ENCODE assay signal across 13 cellular contexts in genomic region chr6:32664354-32664753, GRCh38. TPM values are rescaled to one million over a fixed set of nuclear protein-coding genes. Genes with fewer than 3 reads are reported as not detected.
DNase-seq lines count a peak whose midpoint lies in the region; ATAC-seq and TF ChIP-seq lines count a peak whose summit lies in the region.
"Had no signal": no experiment of that assay in that cellular context is flagged by ENCODE, and none has a peak within 500 bp of the region (broad histone marks: within the 10 kb centered on the region; RNA-seq: fewer than 3 reads in every experiment).

No MANE protein-coding gene starts in this region.

- CTCF ChIA-PET in RWPE1 (lab: Yijun Ruan, JAX): no interaction called here

- intact Hi-C loops in esophagus squamous epithelium (cut with DNase I) (no loop called here), testis (cut with DNase I; ENCODE audit: low total_unique reads) (loop anchor here (10.0 kb wide), 1 partner anchor 100 kb away; the partner anchor contains the start of gene HLA-DQB2)

- no peak for DNase-seq in activated T-cell treated with anti-CD3 and anti-CD28 coated beads, Interleukin-2, amount 50 U/mL, for 24 hours
- DNase-seq in activated T-cell treated with anti-CD3 and anti-CD28 coated beads, Interleukin-2, amount 50 U/mL, for 1 hour: no peak
- DNase-seq in endodermal cell: no peak
- DNase-seq in stimulated activated effector memory CD8-positive, alpha-beta T cell treated with anti-CD3 and anti-CD28 coated beads, Interleukin-12 subunit alpha, Interleukin-12 subunit beta, amount 100 ng/mL, for 72 hours (ENCODE audit: low spot score in 2 of 2): no peak
- no peak for DNase-seq in RWPE1 (ENCODE audit: low spot score)
- DNase-seq in esophagus squamous epithelium (lab: John Stamatoyannopoulos, UW): no peak
- DNase-seq in testis: no peak
- DNase-seq: NCI-H1930, NCI-H524 treated with DMSO at 0.1 percent for 48 hours had no signal

- H3K9me3 Mint-ChIP-seq in activated T-cell treated with anti-CD3 and anti-CD28 coated beads, Interleukin-2, amount 50 U/mL, for 24 hours: no peaks in the 10 kb centered on the region
- H3K9me3 Mint-ChIP-seq in IgD-negative memory B cell: no peaks in the 10 kb centered on the region
- H3K9me3 Mint-ChIP-seq in endodermal cell: no peaks in the 10 kb centered on the region
- H3K9me3 Mint-ChIP-seq in stimulated activated effector memory CD8-positive, alpha-beta T cell treated with anti-CD3 and anti-CD28 coated beads, Interleukin-12 subunit alpha, Interleukin-12 subunit beta, amount 100 ng/mL, for 72 hours: no peaks in the 10 kb centered on the region

- no peaks in the 10 kb centered on the region for H3K4me1 ChIP-seq in endodermal cell (ENCODE audit: control insufficient read depth, insufficient read depth, low read length)
- H3K4me1 ChIP-seq in esophagus squamous epithelium: no peaks in the 10 kb centered on the region
- no peaks in the 10 kb centered on the region for H3K4me1 ChIP-seq in testis
- H3K4me1 ChIP-seq: adrenal gland had no signal

- TF ChIP-seq CTCF in endodermal cell (conservative IDR thresholded peaks at IDR 0.05): no peak
- TF ChIP-seq CTCF in RWPE1 (conservative IDR thresholded peaks at IDR 0.05; ENCODE audit: low read depth): no peak
- TF ChIP-seq CTCF in esophagus squamous epithelium (IDR thresholded peaks at IDR 0.05): no peak
- TF ChIP-seq CTCF in testis (IDR thresholded peaks at IDR 0.05): no peak

- no peaks in the 10 kb centered on the region for H3K27me3 ChIP-seq in endodermal cell (ENCODE audit: control insufficient read depth, insufficient read depth, low read length, poor library complexity, severe bottlenecking)
- no peaks in the 10 kb centered on the region for H3K27me3 ChIP-seq in esophagus squamous epithelium
- H3K27me3 ChIP-seq in testis: no peaks in the 10 kb centered on the region
- H3K27me3 ChIP-seq: adrenal gland had no signal

- H3K27ac Mint-ChIP-seq in activated T-cell treated with anti-CD3 and anti-CD28 coated beads, Interleukin-2, amount 50 U/mL, for 24 hours: peak overlapping the region; percentile 63
- H3K27ac Mint-ChIP-seq in IgD-negative memory B cell: peak overlapping the region; percentile 94 to 99 (median 98)
- no peak overlapping the region for H3K27ac Mint-ChIP-seq in endodermal cell
- H3K27ac Mint-ChIP-seq in stimulated activated effector memory CD8-positive, alpha-beta T cell treated with anti-CD3 and anti-CD28 coated beads, Interleukin-12 subunit alpha, Interleukin-12 subunit beta, amount 100 ng/mL, for 72 hours: peak overlapping the region; percentile 81

- H3K36me3 ChIP-seq in endodermal cell (ENCODE audit: control insufficient read depth, insufficient read depth, low read length) (no peaks in the 10 kb centered on the region), esophagus squamous epithelium (no peaks in the 10 kb centered on the region), testis (ENCODE audit: low read depth, missing control alignments) (no peaks in the 10 kb centered on the region)
- H3K36me3 ChIP-seq: adrenal gland had no signal

- no peak overlapping the region for H3K9ac ChIP-seq in endodermal cell (ENCODE audit: extremely low read depth, low read length, poor library complexity, severe bottlenecking)

- POLR2A ChIA-PET in RWPE1 (lab: Yijun Ruan, JAX; ENCODE audit: low non-redundant PET): no interaction called here

- H3K4me3 Mint-ChIP-seq in activated T-cell treated with anti-CD3 and anti-CD28 coated beads, Interleukin-2, amount 50 U/mL, for 24 hours: peak overlapping the region; percentile 78
- H3K4me3 Mint-ChIP-seq in IgD-negative memory B cell: peak overlapping the region; percentile 94 to 100 (median 98)
- peak overlapping the region; percentile 61 for H3K4me3 Mint-ChIP-seq in endodermal cell
- H3K4me3 Mint-ChIP-seq in stimulated activated effector memory CD8-positive, alpha-beta T cell treated with anti-CD3 and anti-CD28 coated beads, Interleukin-12 subunit alpha, Interleukin-12 subunit beta, amount 100 ng/mL, for 72 hours: peak overlapping the region; percentile 81

- no peaks in the 10 kb centered on the region for H3K9me3 ChIP-seq in endodermal cell (ENCODE audit: control insufficient read depth, low read length)
- no peaks in the 10 kb centered on the region for H3K9me3 ChIP-seq in esophagus squamous epithelium
- no peaks in the 10 kb centered on the region for H3K9me3 ChIP-seq in testis
- H3K9me3 ChIP-seq: adrenal gland had no signal

- TF ChIP-seq POLR2A in esophagus squamous epithelium (IDR thresholded peaks at IDR 0.05) (no peak), testis (IDR thresholded peaks at IDR 0.05) (no peak)

- H3K4me1 Mint-ChIP-seq in activated T-cell treated with anti-CD3 and anti-CD28 coated beads, Interleukin-2, amount 50 U/mL, for 24 hours (ENCODE audit: low read depth): peaks cover 51% of the 10 kb centered on the region
- H3K4me1 Mint-ChIP-seq in IgD-negative memory B cell (peaks cover 51 to 62% (median 55%) of the 10 kb centered on the region in 3 donors), endodermal cell (no peaks in the 10 kb centered on the region)
- H3K4me1 Mint-ChIP-seq in stimulated activated effector memory CD8-positive, alpha-beta T cell treated with anti-CD3 and anti-CD28 coated beads, Interleukin-12 subunit alpha, Interleukin-12 subunit beta, amount 100 ng/mL, for 72 hours: peaks cover 50% of the 10 kb centered on the region

- WGBS in endodermal cell (ENCODE audit: insufficient coverage in 1 of 2, insufficient read length in 1 of 2), 2 experiments: 68 to 76% methylated on average over 5 to 24 of the region's 26 CpGs
- WGBS in esophagus squamous epithelium, 2 donors: no CpG with 5 or more reads among the region's 26 CpGs
- WGBS in testis, 2 donors: 0 to 18% methylated on average over 2 to 23 of the region's 26 CpGs

- H3K4me3 ChIP-seq in endodermal cell (ENCODE audit: low read length): peak overlapping the region; percentile 86
- no peak overlapping the region for H3K4me3 ChIP-seq in esophagus squamous epithelium
- no peak overlapping the region for H3K4me3 ChIP-seq in testis
- H3K4me3 ChIP-seq: adrenal gland had no signal

- no peak for ATAC-seq in stimulated activated effector memory CD8-positive, alpha-beta T cell treated with anti-CD3 and anti-CD28 coated beads, Interleukin-12 subunit alpha, Interleukin-12 subunit beta, amount 100 ng/mL, for 72 hours

- H3K36me3 Mint-ChIP-seq in activated T-cell treated with anti-CD3 and anti-CD28 coated beads, Interleukin-2, amount 50 U/mL, for 24 hours (ENCODE audit: low read depth): no peaks in the 10 kb centered on the region
- peaks cover 18% of the 10 kb centered on the region for H3K36me3 Mint-ChIP-seq in IgD-negative memory B cell
- no peaks in the 10 kb centered on the region for H3K36me3 Mint-ChIP-seq in endodermal cell (ENCODE audit: low read depth)
- H3K36me3 Mint-ChIP-seq in stimulated activated effector memory CD8-positive, alpha-beta T cell treated with anti-CD3 and anti-CD28 coated beads, Interleukin-12 subunit alpha, Interleukin-12 subunit beta, amount 100 ng/mL, for 72 hours: peaks cover 57% of the 10 kb centered on the region

- peaks cover 33% of the 10 kb centered on the region for H3K27me3 Mint-ChIP-seq in activated T-cell treated with anti-CD3 and anti-CD28 coated beads, Interleukin-2, amount 50 U/mL, for 24 hours
- peaks cover 4% of the 10 kb centered on the region for H3K27me3 Mint-ChIP-seq in IgD-negative memory B cell
- H3K27me3 Mint-ChIP-seq in endodermal cell (ENCODE audit: insufficient read depth): peaks cover 43% of the 10 kb centered on the region

- H3K27ac ChIP-seq in endodermal cell (ENCODE audit: low read depth, low read length): no peak overlapping the region
- no peak overlapping the region for H3K27ac ChIP-seq in RWPE1
- no peak overlapping the region for H3K27ac ChIP-seq in esophagus squamous epithelium
- H3K27ac ChIP-seq in testis: no peak overlapping the region

RNA-seq across cellular contexts. Expression of gene HLA-DQB1, which starts 2.1 kb away (rescaled TPM):
- 155 TPM for polyA plus RNA-seq in IgD-negative memory B cell
- 10 to 100 TPM in 1 of 2 donors, 1 to 10 TPM in 1; 2.2 to 11.1 TPM for total RNA-seq in endodermal cell
- polyA plus RNA-seq in endodermal cell (2013, experiment 1 of 2): 4.8 TPM
- polyA plus RNA-seq in endodermal cell (2013, experiment 2 of 2): 5.9 TPM
- total RNA-seq in esophagus squamous epithelium: 1 to 10 TPM in 2 of 4 donors, under 1 TPM in 2; 0.13 to 9.3 (median 1.5) TPM
- total RNA-seq in testis: 1 to 10 TPM in 1 of 2 donors, under 1 TPM in 1; 0.08 to 1.7 TPM
- 7.7 TPM for polyA plus RNA-seq in testis (ENCODE audit: insufficient read depth, low read depth, low replicate concordance)
- total RNA-seq: M059J had no signal

RNA-seq across cellular contexts. Expression of gene HLA-DQA1, which starts 27.1 kb away (rescaled TPM):
- polyA plus RNA-seq in IgD-negative memory B cell (377 TPM), testis (ENCODE audit: insufficient read depth, low read depth, low replicate concordance) (33.9 TPM)
- total RNA-seq in endodermal cell (under 1 TPM in 1 of 2 donors, not detected in 1; 0.97 TPM), esophagus squamous epithelium (1 to 10 TPM in 3 of 4 donors, under 1 TPM in 1; 0.31 to 9.0 (median 5.1) TPM), testis (1 to 10 TPM in 1 of 2 donors, under 1 TPM in 1; 0.94 to 1.6 TPM)
- polyA plus RNA-seq in endodermal cell (2013, experiment 1 of 2): 0.25 TPM
- not detected for polyA plus RNA-seq in endodermal cell (2013, experiment 2 of 2)
- total RNA-seq: epithelial cell of proximal tubule, M059J had no signal
